Comparison of ENCODE assay signal across 8 cellular contexts in the genomic region with DNA sequence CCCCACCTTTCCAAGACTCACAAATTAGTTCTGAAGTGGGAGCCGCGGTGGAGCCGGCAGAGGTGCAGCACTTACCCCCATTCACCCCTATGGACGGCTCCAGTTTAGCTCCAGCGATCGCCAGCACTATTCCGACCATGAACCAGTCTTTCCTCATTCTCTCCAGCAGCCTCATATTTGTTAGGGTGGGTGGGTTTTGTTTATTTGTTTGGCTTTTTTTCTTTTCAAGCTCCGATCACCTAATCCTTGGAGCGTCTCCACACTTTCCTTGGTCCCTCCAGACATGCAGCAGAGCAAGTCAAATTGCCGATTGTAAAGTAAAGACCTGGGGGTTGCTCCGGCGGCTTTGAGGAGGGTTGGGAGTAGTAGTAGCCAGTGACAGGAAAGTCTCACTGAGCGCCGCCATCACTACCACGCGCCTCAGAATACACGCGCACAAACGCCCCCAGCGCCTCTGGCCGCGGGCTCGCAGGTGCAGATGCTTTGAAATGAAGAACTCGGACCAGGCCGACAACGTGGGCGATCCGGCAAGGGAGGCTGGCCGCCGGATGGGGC. TPM values are rescaled to one million over a fixed set of nuclear protein-coding genes. Genes with fewer than 3 reads are reported as not detected.
DNase-seq lines count a peak whose midpoint lies in the region; ATAC-seq and TF ChIP-seq lines count a peak whose summit lies in the region.

A gene with protein sequence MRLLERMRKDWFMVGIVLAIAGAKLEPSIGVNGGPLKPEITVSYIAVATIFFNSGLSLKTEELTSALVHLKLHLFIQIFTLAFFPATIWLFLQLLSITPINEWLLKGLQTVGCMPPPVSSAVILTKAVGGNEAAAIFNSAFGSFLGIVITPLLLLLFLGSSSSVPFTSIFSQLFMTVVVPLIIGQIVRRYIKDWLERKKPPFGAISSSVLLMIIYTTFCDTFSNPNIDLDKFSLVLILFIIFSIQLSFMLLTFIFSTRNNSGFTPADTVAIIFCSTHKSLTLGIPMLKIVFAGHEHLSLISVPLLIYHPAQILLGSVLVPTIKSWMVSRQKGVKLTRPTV (minus strand): TSS at position 398 of the 555 bp plus-strand sequence. CDS start 223 bp downstream, at position 175.

- no peak within 1 kb of the TSS for H3K4ac ChIP-seq in neuronal stem cell (ENCODE audit: low read length)

- no peak within 1 kb of the TSS for H2AK5ac ChIP-seq in neuronal stem cell (ENCODE audit: low read depth, low read length)

- peak within 1 kb of the TSS; percentile 82 for H4K8ac ChIP-seq in neuronal stem cell (ENCODE audit: low read depth, low read length)

- H3K14ac ChIP-seq in neuronal stem cell (ENCODE audit: low read length), result peak within 1 kb of the TSS; percentile 71

- peak within 1 kb of the TSS; percentile 97 for H3K18ac ChIP-seq in neuronal stem cell (ENCODE audit: low read length)

- H3K23ac ChIP-seq in neuronal stem cell (ENCODE audit: low read depth, low read length, poor library complexity), result peak within 1 kb of the TSS; percentile 89

- H2AFZ ChIP-seq in KMS-11 (ENCODE audit: low read depth) (peak within 1 kb of the TSS; percentile 78), neuronal stem cell (ENCODE audit: low read length) (peak within 1 kb of the TSS; percentile 100)

- H3K79me1 ChIP-seq in neuronal stem cell (ENCODE audit: low read depth, low read length), result no peaks in the 10 kb centered on the region

- ATAC-seq in GM21786 (IDR thresholded peaks at IDR 0.05; ENCODE audit: unreplicated experiment) (peak; percentile 84), gastroesophageal sphincter (peak; percentile 90)

- H2BK5ac ChIP-seq in neuronal stem cell (ENCODE audit: low read length), result peak within 1 kb of the TSS; percentile 95

- peak within 1 kb of the TSS; percentile 96 for H3K27ac ChIP-seq in KMS-11
- peak within 1 kb of the TSS; percentile 57 to 87 (median 80) for H3K27ac ChIP-seq in gastroesophageal sphincter
- H3K27ac ChIP-seq in neuronal stem cell (replicated peaks; ENCODE audit: low read length), result peak within 1 kb of the TSS; percentile 69
- peak within 1 kb of the TSS; percentile 89 for H3K27ac ChIP-seq in temporal lobe (ENCODE audit: low read depth, low read length)

- H3K79me2 ChIP-seq in KMS-11 (ENCODE audit: insufficient read depth, low read depth), result peaks cover 48% of the 10 kb centered on the region

- H3K27me3 ChIP-seq in KMS-11 (ENCODE audit: insufficient read depth, low read depth), result no peaks in the 10 kb centered on the region
- no peaks in the 10 kb centered on the region for H3K27me3 ChIP-seq in gastroesophageal sphincter
- peaks cover 0 to 2% (median 0%) of the 10 kb centered on the region in 3 experiments for H3K27me3 ChIP-seq in neuronal stem cell (ENCODE audit: control insufficient read depth in 3 of 3, insufficient read depth in 3 of 3, low read depth in 1 of 3, low read length in 3 of 3)

- H3K9ac ChIP-seq in KMS-11 (peak within 1 kb of the TSS; percentile 99), neuronal stem cell (ENCODE audit: low read depth, low read length, poor library complexity) (peak within 1 kb of the TSS; percentile 91)

- no peaks in the 10 kb centered on the region for H3K9me3 ChIP-seq in gastroesophageal sphincter
- H3K9me3 ChIP-seq in neuronal stem cell (replicated peaks in 1 of 2; ENCODE audit: control insufficient read depth in 2 of 2, insufficient read depth in 1 of 2, low read depth in 1 of 2, low read length in 2 of 2), result no peaks in the 10 kb centered on the region

- peak within 1 kb of the TSS; percentile 85 for H2BK15ac ChIP-seq in neuronal stem cell (ENCODE audit: low read length)

- DNase-seq in ELF-1 (ENCODE audit: low read depth, low spot score) (peak; percentile 89), SHP77 treated with DMSO at 0.1 percent for 48 hours (lab: John Stamatoyannopoulos, UW) (peak; percentile 43), activated gamma-delta T cell treated with Interleukin-2 at 50 U/mL for 16 hours (peak; percentile 53), neuronal stem cell (ENCODE audit: low spot score) (peak; percentile 69)

- H2BK12ac ChIP-seq in neuronal stem cell (ENCODE audit: low read length), result peak within 1 kb of the TSS; percentile 73

- no peak within 1 kb of the TSS for H2BK120ac ChIP-seq in neuronal stem cell (ENCODE audit: low read depth, low read length)

- no peak for TF ChIP-seq POLR2A in gastroesophageal sphincter (IDR thresholded peaks at IDR 0.05)

- H3K4me1 ChIP-seq in KMS-11 (ENCODE audit: low read depth, poor library complexity, severe bottlenecking), result peaks cover 26% of the 10 kb centered on the region
- H3K4me1 ChIP-seq in gastroesophageal sphincter, result peaks cover 0 to 26% (median 0%) of the 10 kb centered on the region in 3 donors
- H3K4me1 ChIP-seq in neuronal stem cell (ENCODE audit: control insufficient read depth in 2 of 2, insufficient read depth in 1 of 2, low read depth in 1 of 2, low read length in 2 of 2), result peaks cover 2 to 6% of the 10 kb centered on the region in 2 donors

- H4K91ac ChIP-seq in neuronal stem cell (ENCODE audit: low read depth, low read length, poor library complexity), result no peak within 1 kb of the TSS

- H3K36me3 ChIP-seq in KMS-11 (ENCODE audit: insufficient read depth), result no peaks in the 10 kb centered on the region
- no peaks in the 10 kb centered on the region for H3K36me3 ChIP-seq in gastroesophageal sphincter
- H3K36me3 ChIP-seq in neuronal stem cell (replicated peaks in 1 of 2; ENCODE audit: control insufficient read depth in 2 of 2, insufficient read depth in 2 of 2, low read length in 2 of 2), result no peaks in the 10 kb centered on the region

- peak within 1 kb of the TSS; percentile 77 for H3K4me2 ChIP-seq in KMS-11
- peak within 1 kb of the TSS; percentile 82 for H3K4me2 ChIP-seq in neuronal stem cell (ENCODE audit: insufficient read depth, low read length, poor library complexity, severe bottlenecking)

- TF ChIP-seq CTCF in KMS-11 (conservative IDR thresholded peaks at IDR 0.05; ENCODE audit: low read depth, low read length) (no peak), gastroesophageal sphincter (IDR thresholded peaks at IDR 0.05) (no peak)

- H3K4me3 ChIP-seq in KMS-11 (IDR thresholded peaks at IDR 0.05; ENCODE audit: insufficient read depth, low read depth, low read length) (peak within 1 kb of the TSS; percentile 8), gastroesophageal sphincter (peak within 1 kb of the TSS; percentile 80 to 82), neuronal stem cell (ENCODE audit: low read length in 2 of 2) (peak within 1 kb of the TSS; percentile 85 to 92)

- TF ChIP-seq EP300 in gastroesophageal sphincter (IDR thresholded peaks at IDR 0.05), result no peak

- no peaks in the 10 kb centered on the region for H4K20me1 ChIP-seq in KMS-11 (ENCODE audit: insufficient read depth)

- 0% methylated on average over 3 to 12 of the region's 30 CpGs for WGBS in gastroesophageal sphincter (ENCODE audit: low coverage in 1 of 2), 2 donors
- no CpG with 5 or more reads among the region's 30 CpGs for WGBS in neuronal stem cell (ENCODE audit: extremely low coverage in 2 of 2, insufficient read length in 2 of 2, insufficient replicate concordance in 1 of 2), 2 donors

RNA-seq across cellular contexts. Expression of the gene that starts here (rescaled TPM):
- total RNA-seq in gastroesophageal sphincter, result 10 to 100 TPM in 1 of 4 donors, 1 to 10 TPM in 3; 5.6 to 12.8 (median 6.8) TPM
- polyA plus RNA-seq in neuronal stem cell (2013, experiment 1 of 2), result 4.9 TPM
- 4.6 TPM for polyA plus RNA-seq in neuronal stem cell (2013, experiment 2 of 2)
- 8.6 TPM for total RNA-seq in temporal lobe

Comparison
In these comparisons a context has a peak if more than half of its experiments do, and no peak if none do; other contexts are left out.
1. Peak in every context shown above with its lines: DNase-seq, ATAC-seq, H3K4me3 ChIP-seq and H3K27ac ChIP-seq.
2. H3K4me3 ChIP-seq: peak in every context shown above with its lines; median percentile 88 in neuronal stem cell; 81 in gastroesophageal sphincter; 8 in KMS-11.